ENCODE assay signal across 31 cellular contexts in the genomic region with DNA sequence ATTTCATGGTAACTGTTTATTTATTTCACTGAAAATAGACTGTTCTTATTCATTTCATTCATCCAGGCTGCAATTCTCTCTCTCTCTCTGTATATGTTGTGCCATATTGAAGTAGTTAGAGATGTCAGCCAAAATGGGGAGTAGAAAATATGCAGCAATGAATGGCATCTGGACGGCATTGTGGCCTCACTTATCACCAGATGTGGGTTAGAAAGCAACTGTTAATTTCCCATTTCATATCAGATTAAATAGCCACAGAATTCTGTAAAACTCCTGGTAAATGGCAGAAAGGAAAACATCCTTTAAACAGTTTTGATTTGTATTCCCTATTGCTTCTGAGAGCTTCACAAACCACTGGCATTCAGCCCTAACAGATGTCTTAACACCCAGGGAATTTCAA.
DNase-seq lines count a peak whose midpoint lies in the region; ATAC-seq, FAIRE-seq and TF ChIP-seq lines count a peak whose summit lies in the region.
"Had no signal": no experiment of that assay in that cellular context is flagged by ENCODE, and none has a peak within 500 bp of the region (broad histone marks: within the 10 kb centered on the region; RNA-seq: fewer than 3 reads in every experiment).

No MANE protein-coding gene starts in this region.

- no peak overlapping the region for H3K4ac ChIP-seq in mesendoderm (ENCODE audit: low read depth, low read length)

- H3K18ac ChIP-seq in mesendoderm (ENCODE audit: low read length): no peak overlapping the region

- H3K79me1 ChIP-seq in mesendoderm (ENCODE audit: low read length): no peaks in the 10 kb centered on the region

- no CpG with 5 or more reads among the region's 1 CpG for WGBS in mesendoderm (ENCODE audit: extremely low coverage, insufficient coverage, low lambda C conversion rate)

- CTCF ChIA-PET in endothelial cell of umbilical vein (lab: Charles Lee): interaction anchor here (1.5 kb wide), 1 partner anchor 9 kb away, joined by 3 read pairs; no protein-coding TSS in a partner anchor

- peak overlapping the region; percentile 59 for H2AFZ ChIP-seq in endothelial cell of umbilical vein (ENCODE audit: low read depth, low read length)

- H3K27ac ChIP-seq in SK-N-MC (peak overlapping the region; percentile 63; the same call in 1 of the 2 replicates), endothelial cell of umbilical vein (ENCODE audit: insufficient read depth, low read depth, low read length) (no peak overlapping the region), mesendoderm (ENCODE audit: low read depth, low read length) (no peak overlapping the region)
- H3K27ac ChIP-seq: dorsolateral prefrontal cortex, foreskin keratinocyte, heart right ventricle, psoas muscle, SJCRH30, thoracic aorta, uterus had no signal

- no peak overlapping the region for H2BK5ac ChIP-seq in mesendoderm (ENCODE audit: low read length)

- H3K9me1 ChIP-seq in endothelial cell of umbilical vein (replicated peaks; ENCODE audit: control insufficient read depth, extremely low read depth, insufficient read depth, low read length): no peaks in the 10 kb centered on the region

- POLR2A ChIA-PET in endothelial cell of umbilical vein (lab: Charles Lee): no interaction called here

- no peak overlapping the region for H2AK5ac ChIP-seq in mesendoderm (ENCODE audit: low read length)

- H3K4me3 ChIP-seq in SK-N-MC (peak overlapping the region; percentile 30), endothelial cell of umbilical vein (replicated peaks in 1 of 3; ENCODE audit: insufficient read depth in 1 of 3, low read depth in 1 of 3, low read length in 3 of 3) (no peak overlapping the region), mesendoderm (ENCODE audit: low read length) (no peak overlapping the region)
- H3K4me3 ChIP-seq: dorsolateral prefrontal cortex, heart right ventricle, K562, psoas muscle, SJCRH30, thoracic aorta, uterus had no signal

- no peak overlapping the region for H3K4me2 ChIP-seq in endothelial cell of umbilical vein (ENCODE audit: insufficient read depth, low read length)
- no peak overlapping the region for H3K4me2 ChIP-seq in mesendoderm (ENCODE audit: low read length)

- H4K8ac ChIP-seq in mesendoderm (ENCODE audit: low read depth, low read length): no peak overlapping the region

- no peak overlapping the region for H3K9ac ChIP-seq in SK-N-MC (ENCODE audit: insufficient read length)
- no peak overlapping the region for H3K9ac ChIP-seq in endothelial cell of umbilical vein (replicated peaks; ENCODE audit: extremely low read depth, insufficient read depth, low read length)
- H3K9ac ChIP-seq in mesendoderm (ENCODE audit: low read length): no peak overlapping the region

- no peak for ATAC-seq in Right ventricle myocardium inferior
- ATAC-seq in GM19395 (IDR thresholded peaks at IDR 0.05; ENCODE audit: unreplicated experiment): no peak
- ATAC-seq: activated T-cell treated with anti-CD3 and anti-CD28 coated beads, Interleukin-2, amount 50 U/mL, for 72 hours; CD8-positive, alpha-beta T cell; foreskin keratinocyte; heart right ventricle; K562; psoas muscle; stimulated activated naive CD8-positive, alpha-beta T cell treated with anti-CD3 and anti-CD28 coated beads, Interleukin-15, Interleukin-2, amounts not matched to agents 100 U/mL and 50 U/mL, for 24 hours had no signal

- no peak for TF ChIP-seq POLR2A in endothelial cell of umbilical vein (IDR thresholded peaks at IDR 0.05; ENCODE audit: low read depth, low read length)

- H3K27me3 ChIP-seq in endothelial cell of umbilical vein (ENCODE audit: control insufficient read depth in 2 of 2, insufficient read depth in 2 of 2, low read length in 2 of 2) (no peaks in the 10 kb centered on the region), mesendoderm (ENCODE audit: insufficient read depth, low read length, poor library complexity) (no peaks in the 10 kb centered on the region)
- H3K27me3 ChIP-seq: dorsolateral prefrontal cortex, foreskin keratinocyte, heart right ventricle, SJCRH30, uterus had no signal

- H3K36me3 ChIP-seq in SK-N-MC (ENCODE audit: insufficient read depth, low read length) (no peaks in the 10 kb centered on the region), endothelial cell of umbilical vein (ENCODE audit: control insufficient read depth in 2 of 2, extremely low read depth in 1 of 2, insufficient read depth in 2 of 2, low read length in 2 of 2) (no peaks in the 10 kb centered on the region), mesendoderm (ENCODE audit: control insufficient read depth, insufficient read depth, low read length) (no peaks in the 10 kb centered on the region)
- H3K36me3 ChIP-seq: heart right ventricle, SJCRH30, thoracic aorta, uterus had no signal

- no peak overlapping the region for H2BK15ac ChIP-seq in mesendoderm (replicated peaks; ENCODE audit: low read depth)

- H3K9me3 ChIP-seq in SK-N-MC (ENCODE audit: low read depth, low read length) (no peaks in the 10 kb centered on the region), endothelial cell of umbilical vein (replicated peaks; ENCODE audit: control insufficient read depth, insufficient read depth, low read length) (no peaks in the 10 kb centered on the region)
- H3K9me3 ChIP-seq: heart right ventricle, psoas muscle, SJCRH30, thoracic aorta, uterus had no signal

- H2BK120ac ChIP-seq in mesendoderm (ENCODE audit: low read depth, low read length): no peak overlapping the region

- H3K23ac ChIP-seq in mesendoderm (ENCODE audit: low read length): no peak overlapping the region

- DNase-seq in A172 (ENCODE audit: low spot score): peak; percentile 48
- no peak for DNase-seq in SK-N-MC (ENCODE audit: low read depth, low spot score)
- no peak for DNase-seq in endothelial cell of umbilical vein (ENCODE audit: low read depth, low spot score)
- peak; percentile 47 for DNase-seq in mesendoderm
- DNase-seq in Right ventricle myocardium inferior (ENCODE audit: missing footprints): no peak
- DNase-seq in putamen (ENCODE audit: low spot score): no peak
- DNase-seq in SKM-1 treated with dmso at 0.1 percent for 144 hours (lab: John Stamatoyannopoulos, UW; ENCODE audit: unreplicated experiment): no peak
- DNase-seq: 8988T; activated CD4-positive, alpha-beta T cell treated with anti-CD3 and anti-CD28 coated beads, Interleukin-2, amount 50 U/mL, for 4 hours; activated CD4-positive, CD25-positive, alpha-beta regulatory T cell; activated naive CD4-positive, alpha-beta T cell treated with anti-CD3 and anti-CD28 coated beads for 36 hours; activated T-cell treated with anti-CD3 and anti-CD28 coated beads, Interleukin-2, amount 50 U/mL, for 72 hours; amygdala; CD8-positive, alpha-beta T cell; central memory CD4-positive, alpha-beta T cell; DMS 273 treated with DMSO at 0.1 percent for 48 hours; dorsolateral prefrontal cortex; foreskin keratinocyte; HCEC 1CT; heart right ventricle; NCI-H1105 treated with DMSO at 0.1 percent for 48 hours; NCI-H2081; NCI-H345; nucleus accumbens; psoas muscle; stimulated activated naive CD8-positive, alpha-beta T cell treated with anti-CD3 and anti-CD28 coated beads, Interleukin-15, Interleukin-2, amounts not matched to agents 100 U/mL and 50 U/mL, for 24 hours; uterus had no signal

- TF ChIP-seq CTCF in endothelial cell of umbilical vein (IDR thresholded peaks at IDR 0.05; ENCODE audit: extremely low read depth in 1 of 2, insufficient read depth in 1 of 2, low read depth in 1 of 2, low read length in 2 of 2): no peak

- BruUV-seq in endothelial cell of umbilical vein (replicated peaks; lab: Mats Ljungman, UMichigan): no TSS peak

- FAIRE-seq in endothelial cell of umbilical vein (lab: Jason Lieb, UNC): no peak
- FAIRE-seq: K562 had no signal

- H3K79me2 ChIP-seq in endothelial cell of umbilical vein (ENCODE audit: control insufficient read depth, insufficient read depth, low read length) (no peaks in the 10 kb centered on the region), mesendoderm (ENCODE audit: control insufficient read depth, insufficient read depth, low read length) (no peaks in the 10 kb centered on the region)

- H3K4me1 ChIP-seq in endothelial cell of umbilical vein (ENCODE audit: control insufficient read depth, extremely low read depth, insufficient read depth, low read length) (no peaks in the 10 kb centered on the region), mesendoderm (ENCODE audit: control insufficient read depth, low read depth, low read length) (no peaks in the 10 kb centered on the region)
- H3K4me1 ChIP-seq: foreskin keratinocyte, heart right ventricle, psoas muscle, SJCRH30, uterus had no signal

- no peak overlapping the region for H3K56ac ChIP-seq in mesendoderm (ENCODE audit: low read length)

- H4K5ac ChIP-seq in mesendoderm (ENCODE audit: low read length): no peak overlapping the region

- no peaks in the 10 kb centered on the region for H4K20me1 ChIP-seq in endothelial cell of umbilical vein (replicated peaks; ENCODE audit: control insufficient read depth, extremely low read depth, insufficient read depth, low read length)

- intact Hi-C loops in endothelial cell of umbilical vein (cut with micrococcal nuclease) (no loop called here), Right ventricle myocardium inferior (cut with DNase I) (no loop called here)

- dilution Hi-C loops in endothelial cell of umbilical vein (cut with MboI; ENCODE audit: extremely low pct_ligation_motif_present, low sequenced_read_pairs): no loop called here

TF ChIP-seq in endothelial cell of umbilical vein, 7 proteins besides CTCF, POLR2A, EP300 and RAD21:
- TF ChIP-seq EZH2 (IDR thresholded peaks at IDR 0.05; ENCODE audit: borderline replicate concordance, low read depth, low read length, severe bottlenecking): no peak
- no peak for TF ChIP-seq MYC (IDR thresholded peaks at IDR 0.05; ENCODE audit: low read depth, low read length)
- TF ChIP-seq FOS (IDR thresholded peaks at IDR 0.05; ENCODE audit: borderline replicate concordance, insufficient read depth, low read length): no peak
- TF ChIP-seq, protein P1, sequence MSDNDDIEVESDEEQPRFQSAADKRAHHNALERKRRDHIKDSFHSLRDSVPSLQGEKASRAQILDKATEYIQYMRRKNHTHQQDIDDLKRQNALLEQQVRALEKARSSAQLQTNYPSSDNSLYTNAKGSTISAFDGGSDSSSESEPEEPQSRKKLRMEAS (IDR thresholded peaks at IDR 0.05; ENCODE audit: insufficient read depth, insufficient read length): no peak
- TF ChIP-seq GATA2 (IDR thresholded peaks at IDR 0.05; ENCODE audit: insufficient read depth, insufficient read length, low read depth, low read length): no peak
- TF ChIP-seq POLR2AphosphoS5 (IDR thresholded peaks at IDR 0.05; ENCODE audit: insufficient read depth, low read depth, low read length): no peak
- TF ChIP-seq JUN (IDR thresholded peaks at IDR 0.05; ENCODE audit: borderline replicate concordance, insufficient read depth, insufficient read length, low read depth): no peak
TF ChIP-seq in endothelial cell of umbilical vein: peak in this region for 0.

Comparison
In these comparisons a context has a peak if more than half of its experiments do, and no peak if none do; other contexts are left out.
1. DNase-seq: peak in A172 (single experiment) and mesendoderm (single experiment); none in SK-N-MC (single experiment), endothelial cell of umbilical vein (single experiment), Right ventricle myocardium inferior (single experiment), putamen (single experiment) and SKM-1 treated with dmso at 0.1 percent for 144 hours (single experiment).